ENCODE assay signal across 25 cellular contexts in the genomic region with DNA sequence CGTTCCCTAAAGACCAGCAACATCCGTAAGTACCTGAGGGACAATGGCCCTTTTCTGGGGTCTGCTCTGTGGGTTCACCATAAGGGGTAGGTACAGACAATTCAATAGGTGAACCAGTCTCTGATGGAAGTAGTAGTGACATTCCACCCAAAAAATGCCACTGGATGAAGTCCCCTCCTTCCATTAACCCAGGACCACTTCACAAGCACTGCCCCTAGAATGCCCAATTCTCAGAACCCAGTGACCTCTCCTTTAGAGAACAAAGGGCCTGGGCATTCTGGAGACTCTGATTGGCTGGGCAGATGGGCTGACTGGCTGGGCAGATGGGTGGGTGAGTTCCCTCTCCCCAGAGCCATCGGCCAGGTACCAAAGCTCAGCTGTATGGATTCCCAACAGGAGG. TPM values are rescaled to one million over a fixed set of nuclear protein-coding genes. Genes with fewer than 3 reads are reported as not detected.
DNase-seq lines count a peak whose midpoint lies in the region; ATAC-seq and TF ChIP-seq lines count a peak whose summit lies in the region.
"Had no signal": no experiment of that assay in that cellular context is flagged by ENCODE, and none has a peak within 500 bp of the region (broad histone marks: within the 10 kb centered on the region; RNA-seq: fewer than 3 reads in every experiment).

A gene (plus strand): TSS at position 301 of the 400 bp plus-strand sequence. CDS start 81 bp downstream, at position 382.

- no peak within 1 kb of the TSS for H3K9ac ChIP-seq in endodermal cell (ENCODE audit: extremely low read depth, low read length, poor library complexity, severe bottlenecking)

- intact Hi-C loops in activated CD4-positive, alpha-beta T cell treated with anti-CD3 and anti-CD28 coated beads for 36 hours (cut with DNase I, micrococcal nuclease): no loop called here

- H3K27me3 ChIP-seq in cardiac muscle cell (no peaks in the 10 kb centered on the region), right atrium auricular region (no peaks in the 10 kb centered on the region), endodermal cell (ENCODE audit: control insufficient read depth, insufficient read depth, low read length, poor library complexity, severe bottlenecking) (no peaks in the 10 kb centered on the region)
- H3K27me3 ChIP-seq: BE2C had no signal

- no peaks in the 10 kb centered on the region for H3K9me3 Mint-ChIP-seq in activated CD4-positive, alpha-beta T cell treated with anti-CD3 and anti-CD28 coated beads, Interleukin-2, amount 10 ng/mL, durations not matched to agents 7 days and 5 days
- H3K9me3 Mint-ChIP-seq in activated CD4-positive, alpha-beta T cell treated with anti-CD3 and anti-CD28 coated beads for 36 hours (ENCODE audit: low read depth): no peaks in the 10 kb centered on the region
- H3K9me3 Mint-ChIP-seq in endodermal cell: no peaks in the 10 kb centered on the region
- H3K9me3 Mint-ChIP-seq: CD14-positive monocyte had no signal

- H3K27ac ChIP-seq in cardiac muscle cell (peak within 1 kb of the TSS; percentile 59), right atrium auricular region (no peak within 1 kb of the TSS), endodermal cell (ENCODE audit: low read depth, low read length) (no peak within 1 kb of the TSS)

- WGBS in endodermal cell (ENCODE audit: insufficient coverage in 1 of 2, insufficient read length in 1 of 2), 2 experiments: 96 to 100% methylated on average over 3 of the region's 3 CpGs

- no peak within 1 kb of the TSS for H3K4me3 Mint-ChIP-seq in activated CD4-positive, alpha-beta T cell treated with anti-CD3 and anti-CD28 coated beads, Interleukin-2, amount 10 ng/mL, durations not matched to agents 7 days and 5 days
- H3K4me3 Mint-ChIP-seq in activated CD4-positive, alpha-beta T cell treated with anti-CD3 and anti-CD28 coated beads for 36 hours: no peak within 1 kb of the TSS
- H3K4me3 Mint-ChIP-seq in endodermal cell: no peak within 1 kb of the TSS
- H3K4me3 Mint-ChIP-seq: CD14-positive monocyte had no signal

- H3K4me3 ChIP-seq in cardiac muscle cell: no peak within 1 kb of the TSS
- no peak within 1 kb of the TSS for H3K4me3 ChIP-seq in right atrium auricular region
- no peak within 1 kb of the TSS for H3K4me3 ChIP-seq in endodermal cell (ENCODE audit: low read length)

- POLR2A ChIA-PET in activated CD4-positive, alpha-beta T cell treated with anti-CD3 and anti-CD28 coated beads, Interleukin-2, amount 10 ng/mL, durations not matched to agents 7 days and 5 days (lab: Charles Lee): interaction anchor here (0.6 kb wide), 1 partner anchor 48 kb away, joined by 3 read pairs; no protein-coding TSS in a partner anchor
- POLR2A ChIA-PET in activated CD4-positive, alpha-beta T cell treated with anti-CD3 and anti-CD28 coated beads for 36 hours (lab: Charles Lee): no interaction called here

- H3K4me1 Mint-ChIP-seq in activated CD4-positive, alpha-beta T cell treated with anti-CD3 and anti-CD28 coated beads, Interleukin-2, amount 10 ng/mL, durations not matched to agents 7 days and 5 days: peaks cover 39% of the 10 kb centered on the region
- H3K4me1 Mint-ChIP-seq in activated CD4-positive, alpha-beta T cell treated with anti-CD3 and anti-CD28 coated beads for 36 hours: peaks cover 32% of the 10 kb centered on the region
- H3K4me1 Mint-ChIP-seq in endodermal cell: peaks cover 25% of the 10 kb centered on the region

- H3K36me3 ChIP-seq in cardiac muscle cell (peaks cover 5% of the 10 kb centered on the region), right atrium auricular region (peaks cover 7% of the 10 kb centered on the region), endodermal cell (ENCODE audit: control insufficient read depth, insufficient read depth, low read length) (peaks cover 33% of the 10 kb centered on the region)
- H3K36me3 ChIP-seq: BE2C had no signal

- no peaks in the 10 kb centered on the region for H3K9me3 ChIP-seq in cardiac muscle cell (ENCODE audit: low read depth)
- no peaks in the 10 kb centered on the region for H3K9me3 ChIP-seq in right atrium auricular region
- H3K9me3 ChIP-seq in endodermal cell (ENCODE audit: control insufficient read depth, low read length): no peaks in the 10 kb centered on the region
- H3K9me3 ChIP-seq: BE2C had no signal

- peaks cover 18% of the 10 kb centered on the region for H3K36me3 Mint-ChIP-seq in activated CD4-positive, alpha-beta T cell treated with anti-CD3 and anti-CD28 coated beads, Interleukin-2, amount 10 ng/mL, durations not matched to agents 7 days and 5 days (ENCODE audit: low read depth)
- H3K36me3 Mint-ChIP-seq in activated CD4-positive, alpha-beta T cell treated with anti-CD3 and anti-CD28 coated beads for 36 hours (ENCODE audit: low read depth): peaks cover 7% of the 10 kb centered on the region
- peaks cover 16% of the 10 kb centered on the region for H3K36me3 Mint-ChIP-seq in endodermal cell (ENCODE audit: low read depth)

- H3K27ac Mint-ChIP-seq in activated CD4-positive, alpha-beta T cell treated with anti-CD3 and anti-CD28 coated beads, Interleukin-2, amount 10 ng/mL, durations not matched to agents 7 days and 5 days: peak within 1 kb of the TSS; percentile 5
- no peak within 1 kb of the TSS for H3K27ac Mint-ChIP-seq in activated CD4-positive, alpha-beta T cell treated with anti-CD3 and anti-CD28 coated beads for 36 hours
- peak within 1 kb of the TSS; percentile 56 for H3K27ac Mint-ChIP-seq in endodermal cell

- DNase-seq in activated CD4-positive, alpha-beta T cell treated with anti-CD3 and anti-CD28 coated beads, Interleukin-2, amount 10 ng/mL, durations not matched to agents 7 days and 5 days: no peak
- no peak for DNase-seq in activated CD4-positive, alpha-beta T cell treated with anti-CD3 and anti-CD28 coated beads for 36 hours
- DNase-seq in cardiac muscle cell (ENCODE audit: low read depth in 1 of 2, low spot score in 1 of 2) (no peak), right atrium auricular region (ENCODE audit: low spot score) (no peak), endodermal cell (no peak), dedifferentiated amniotic fluid mesenchymal stem cell (ENCODE audit: extremely low spot score) (no peak), NCI-H1048 (lab: John Stamatoyannopoulos, UW) (no peak), activated T-cell treated with anti-CD3 and anti-CD28 coated beads for 4 hours (no peak)
- DNase-seq: 8988T, ACHN, BE2C, H7, Karpas-422, NCI-H1092 treated with DMSO at 0.1 percent for 48 hours, NCI-H1436, NCI-H187, NCI-H2081 treated with DMSO at 0.1 percent for 48 hours, NCI-H2171, NCI-H345, NCI-H510A treated with DMSO at 0.1 percent for 48 hours, NCI-H748 treated with DMSO at 0.1 percent for 48 hours, SIG-M5 had no signal

- CTCF ChIA-PET in activated CD4-positive, alpha-beta T cell treated with anti-CD3 and anti-CD28 coated beads, Interleukin-2, amount 10 ng/mL, durations not matched to agents 7 days and 5 days (lab: Charles Lee): no interaction called here
- CTCF ChIA-PET in activated CD4-positive, alpha-beta T cell treated with anti-CD3 and anti-CD28 coated beads for 36 hours (lab: Charles Lee): interaction anchor here (0.6 to 1.1 kb wide), 2 partner anchors 16 to 413 kb away, joined by 3 read pairs; no protein-coding TSS in a partner anchor

- TF ChIP-seq CTCF in cardiac muscle cell (IDR thresholded peaks at IDR 0.05; ENCODE audit: low read depth, low read length) (no peak), right atrium auricular region (IDR thresholded peaks at IDR 0.05) (no peak), endodermal cell (conservative IDR thresholded peaks at IDR 0.05) (no peak)

- no peaks in the 10 kb centered on the region for H3K27me3 Mint-ChIP-seq in activated CD4-positive, alpha-beta T cell treated with anti-CD3 and anti-CD28 coated beads, Interleukin-2, amount 10 ng/mL, durations not matched to agents 7 days and 5 days
- H3K27me3 Mint-ChIP-seq in activated CD4-positive, alpha-beta T cell treated with anti-CD3 and anti-CD28 coated beads for 36 hours: no peaks in the 10 kb centered on the region
- no peaks in the 10 kb centered on the region for H3K27me3 Mint-ChIP-seq in endodermal cell (ENCODE audit: insufficient read depth)

- H3K4me1 ChIP-seq in cardiac muscle cell (ENCODE audit: low read depth) (peaks cover 3% of the 10 kb centered on the region), right atrium auricular region (peaks cover 0 to 11% of the 10 kb centered on the region in 2 donors), endodermal cell (ENCODE audit: control insufficient read depth, insufficient read depth, low read length) (peaks cover 4% of the 10 kb centered on the region)
- H3K4me1 ChIP-seq: BE2C had no signal

- ATAC-seq in activated CD4-positive, alpha-beta T cell treated with anti-CD3 and anti-CD28 coated beads for 36 hours: no peak
- ATAC-seq: HepG2 had no signal

RNA-seq across cellular contexts. Expression of the gene that starts here (rescaled TPM):
- not detected for total RNA-seq in activated CD4-positive, alpha-beta T cell treated with anti-CD3 and anti-CD28 coated beads, Interleukin-2, amount 10 ng/mL, durations not matched to agents 7 days and 5 days
- under 1 TPM in 1 of 2 experiments, not detected in 1; 0.18 TPM for total RNA-seq in activated CD4-positive, alpha-beta T cell treated with anti-CD3 and anti-CD28 coated beads for 36 hours
- total RNA-seq in cardiac muscle cell (1.2 TPM in 1 of 2 replicates, not detected in the other), right atrium auricular region (not detected), endodermal cell (under 1 TPM in 1 of 2 donors, not detected in 1; 0.55 TPM)
- polyA plus RNA-seq in cardiac muscle cell: 0.27 and 1.4 TPM in 2 replicates
- not detected for polyA plus RNA-seq in endodermal cell (2013, experiment 1 of 2)
- 0.37 TPM for polyA plus RNA-seq in endodermal cell (2013, experiment 2 of 2)
- total RNA-seq: H7, HepG2, HT1080 had no signal
- polyA plus RNA-seq: CD14-positive monocyte had no signal
